23 cellular contexts compared by ENCODE assay signal in the genomic region with DNA sequence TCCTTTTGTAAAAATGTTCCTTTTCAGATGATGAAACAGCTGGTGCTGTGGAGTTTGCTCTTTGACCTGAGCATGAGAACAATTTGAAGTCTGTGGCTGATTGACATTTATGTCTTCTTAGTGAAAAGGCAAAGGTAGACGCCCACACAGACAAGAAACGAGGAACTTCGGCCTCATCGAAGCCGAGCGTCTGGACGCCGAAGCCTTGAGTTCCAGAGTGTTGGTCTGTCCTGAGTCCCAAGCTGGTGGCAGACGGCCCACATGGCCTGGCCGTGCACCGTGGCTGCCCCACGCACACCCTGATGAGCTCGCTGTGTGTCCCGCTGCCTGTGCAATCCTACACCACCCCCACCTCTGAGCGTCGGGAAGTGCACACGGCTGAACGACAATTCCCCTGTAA. TPM values are rescaled to one million over a fixed set of nuclear protein-coding genes. Genes with fewer than 3 reads are reported as not detected.
A peak's percentile ranks its signal among the peaks of the same experiment; 100 is the strongest.
DNase-seq lines count a peak whose midpoint lies in the region; ATAC-seq, FAIRE-seq and TF ChIP-seq lines count a peak whose summit lies in the region.
"Had no signal": no experiment of that assay in that cellular context is flagged by ENCODE, and none has a peak within 500 bp of the region (broad histone marks: within the 10 kb centered on the region; RNA-seq: fewer than 3 reads in every experiment).

No MANE protein-coding gene starts in this region.

- DNase-seq in WTC11 (ENCODE audit: low spot score) (no peak), hepatocyte (ENCODE audit: low spot score) (peak; percentile 19), mesenteric fat pad (ENCODE audit: low spot score) (peak; percentile 75), small intestine (peak; percentile 40)
- DNase-seq in stimulated activated CD4-positive, alpha-beta T cell treated with anti-CD3 and anti-CD28 coated beads, Interleukin-1b, Interleukin-23, amount 100 ng/mL, for 48 hours = no peak
- DNase-seq: AML-193; CD4-positive, alpha-beta T cell; DMS153; DMS79; GDM1; GOT3; H9; IMR-90 had no signal

- H3K9me3 ChIP-seq in hepatocyte (ENCODE audit: low read depth) (no peaks in the 10 kb centered on the region), small intestine (ENCODE audit: control insufficient read depth, low read depth) (no peaks in the 10 kb centered on the region)

- H3K9me2 ChIP-seq in hepatocyte (replicated peaks; ENCODE audit: insufficient read depth) = no peaks in the 10 kb centered on the region

- H3K27ac Mint-ChIP-seq in WTC11 = no peak overlapping the region
- H3K27ac Mint-ChIP-seq: CD4-positive, alpha-beta T cell; H9 had no signal

- no peaks in the 10 kb centered on the region for H3K36me3 ChIP-seq in hepatocyte (replicated peaks; ENCODE audit: insufficient read depth, low read depth)
- H3K36me3 ChIP-seq in small intestine (ENCODE audit: control insufficient read depth in 2 of 2, insufficient read depth in 2 of 2, low read length in 2 of 2) = no peaks in the 10 kb centered on the region

- TF ChIP-seq CTCF in WTC11 (IDR thresholded peaks at IDR 0.05) (no peak), hepatocyte (IDR thresholded peaks at IDR 0.05; ENCODE audit: poor library complexity) (no peak)

- H2AFZ ChIP-seq in hepatocyte = no peak overlapping the region

- WGBS in hepatocyte (ENCODE audit: low lambda C conversion rate, missing lambda C conversion rate) = 87% methylated on average over 18 of the region's 18 CpGs
- 58 to 81% (median 73%) methylated on average over 18 of the region's 18 CpGs for WGBS in small intestine, 3 donors

- no peak overlapping the region for H3K4me3 Mint-ChIP-seq in WTC11
- H3K4me3 Mint-ChIP-seq: CD4-positive, alpha-beta T cell; H9 had no signal

- no peaks in the 10 kb centered on the region for H3K79me2 ChIP-seq in hepatocyte

- H3K4me2 ChIP-seq in hepatocyte = no peak overlapping the region
- H3K4me2 ChIP-seq: A549 had no signal

- no peak for ATAC-seq in WTC11
- no peak for ATAC-seq in HG03571 (IDR thresholded peaks at IDR 0.05; ENCODE audit: unreplicated experiment)
- ATAC-seq in HG02798 (IDR thresholded peaks at IDR 0.05; ENCODE audit: poor library complexity, unreplicated experiment) = no peak
- ATAC-seq: A549 had no signal

- CTCF ChIA-PET in WTC11 (lab: Charles Lee) = no interaction called here

- H3K27ac ChIP-seq in hepatocyte = no peak overlapping the region
- no peak overlapping the region for H3K27ac ChIP-seq in small intestine (ENCODE audit: low read depth in 1 of 2, low read length in 1 of 2)
- H3K27ac ChIP-seq: 22Rv1, A549, C4-2B, HL-60 had no signal

- no peaks in the 10 kb centered on the region for H4K20me1 ChIP-seq in hepatocyte (ENCODE audit: insufficient read depth, poor library complexity, severe bottlenecking)

- H3K27me3 ChIP-seq in hepatocyte (no peaks in the 10 kb centered on the region), small intestine (ENCODE audit: control insufficient read depth in 2 of 2, insufficient read depth in 2 of 2, low read length in 2 of 2) (no peaks in the 10 kb centered on the region)

- no peak for FAIRE-seq in small intestine (lab: Jason Lieb, UNC)
- FAIRE-seq: A549, GM12892, GM18507 had no signal

- H3K4me3 ChIP-seq in hepatocyte (no peak overlapping the region), small intestine (ENCODE audit: low read depth in 1 of 2, low read length in 2 of 2) (no peak overlapping the region)
- H3K4me3 ChIP-seq: A549 had no signal

- peaks cover 54% of the 10 kb centered on the region for H3K27me3 Mint-ChIP-seq in WTC11 (ENCODE audit: low read depth)

- H3K4me1 Mint-ChIP-seq in WTC11 = peaks cover 49% of the 10 kb centered on the region

- peaks cover 12% of the 10 kb centered on the region for H3K9me3 Mint-ChIP-seq in WTC11
- H3K9me3 Mint-ChIP-seq: CD4-positive, alpha-beta T cell had no signal

- H3K4me1 ChIP-seq in hepatocyte (ENCODE audit: insufficient read depth) (no peaks in the 10 kb centered on the region), small intestine (ENCODE audit: control insufficient read depth in 2 of 2, insufficient read depth in 1 of 2, low read depth in 1 of 2, low read length in 1 of 2) (no peaks in the 10 kb centered on the region)
- H3K4me1 ChIP-seq: A549 had no signal

- H3K36me3 Mint-ChIP-seq in WTC11 = peaks cover 17% of the 10 kb centered on the region

- POLR2A ChIA-PET in WTC11 (lab: Charles Lee) = no interaction called here

TF ChIP-seq in WTC11, 78 proteins besides CTCF, POLR2A, EP300 and RAD21:
- TF ChIP-seq, protein P1, sequence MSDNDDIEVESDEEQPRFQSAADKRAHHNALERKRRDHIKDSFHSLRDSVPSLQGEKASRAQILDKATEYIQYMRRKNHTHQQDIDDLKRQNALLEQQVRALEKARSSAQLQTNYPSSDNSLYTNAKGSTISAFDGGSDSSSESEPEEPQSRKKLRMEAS (CRISPR knock-in tag; IDR thresholded peaks at IDR 0.05) = peak; percentile 15; the same call in 1 of the 2 replicates
- TF ChIP-seq MXD4 (CRISPR knock-in tag; IDR thresholded peaks at IDR 0.05; ENCODE audit: borderline replicate concordance) = no peak
- TF ChIP-seq NR2C2 (CRISPR knock-in tag; IDR thresholded peaks at IDR 0.05) = no peak
- no peak for TF ChIP-seq CBFB (CRISPR knock-in tag; IDR thresholded peaks at IDR 0.05; ENCODE audit: low read depth)

RNA-seq across cellular contexts. Expression of a gene that starts 20.7 kb away (rescaled TPM):
- total RNA-seq in WTC11 (2021) (20.5 to 30.1 TPM (median 27.8 TPM) in 3 replicates), hepatocyte (not detected in 2 replicates), mesenteric fat pad (5.6 TPM)
- polyA plus RNA-seq in hepatocyte (not detected in 2 replicates), small intestine (1 to 10 TPM in 1 of 3 donors, under 1 TPM in 1, not detected in 1; 0.54 to 1.1 TPM)
- total RNA-seq: Daoy, HT1080 had no signal
- polyA plus RNA-seq: A549 had no signal

Comparison
In these comparisons a context has a peak if more than half of its experiments do, and no peak if none do; other contexts are left out.
1. DNase-seq: peak in hepatocyte (single experiment), mesenteric fat pad (single experiment) and small intestine (single experiment); none in WTC11 (single experiment) and stimulated activated CD4-positive, alpha-beta T cell treated with anti-CD3 and anti-CD28 coated beads, Interleukin-1b, Interleukin-23, amount 100 ng/mL, for 48 hours (single experiment).